Comparison of ENCODE assay signal across 26 cellular contexts in the genomic region with DNA sequence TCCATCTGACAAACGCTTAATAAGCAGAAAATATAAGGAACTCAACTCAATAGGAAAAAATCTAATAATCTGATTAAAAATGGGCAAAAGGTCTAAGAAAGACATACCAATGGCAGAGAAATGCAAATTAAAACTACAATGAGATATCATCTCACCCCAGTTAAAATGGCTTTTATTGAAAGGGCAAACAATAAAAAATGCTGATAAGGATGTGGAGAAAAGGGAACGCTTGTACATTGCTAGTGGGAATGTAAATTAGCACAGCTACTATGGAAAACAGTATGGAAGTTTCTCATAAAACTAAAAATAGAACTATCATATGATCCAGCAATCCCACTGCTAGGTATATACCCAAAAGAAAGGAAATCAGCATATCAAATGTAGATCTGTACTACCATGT.
"Had no signal": no experiment of that assay in that cellular context is flagged by ENCODE, and none has a peak within 500 bp of the region (broad histone marks: within the 10 kb centered on the region; RNA-seq: fewer than 3 reads in every experiment).

No MANE protein-coding gene starts in this region.

- H2AFZ ChIP-seq: neural progenitor cell had no signal

- H3K36me3 ChIP-seq: left ventricle myocardium inferior, neural progenitor cell, neutrophil, ovary, right atrium auricular region, stomach, thoracic aorta, tibial artery, upper lobe of right lung had no signal

- ATAC-seq: natural killer cell; sciatic nerve; stimulated activated naive B cell treated with anti-CD40 and anti-IgM and Interleukin-4, amounts not matched to agents 10 μg/mL and 1 μg/mL and 100 μg/mL, for 72 hours; stimulated activated naive CD8-positive, alpha-beta T cell treated with anti-CD3 and anti-CD28 coated beads, Interleukin-15, Interleukin-2, amounts not matched to agents 100 U/mL and 50 U/mL, for 24 hours; upper lobe of right lung had no signal

- H3K27ac ChIP-seq: left ventricle myocardium inferior, neural progenitor cell, neutrophil, ovary, right atrium auricular region, skin epidermis, stomach, thoracic aorta, tibial artery, upper lobe of right lung had no signal

- FAIRE-seq: urothelium cell line had no signal

- H3K4me1 ChIP-seq: left ventricle myocardium inferior, neural progenitor cell, right atrium auricular region, stomach, tibial artery, upper lobe of right lung had no signal

- H3K9ac ChIP-seq: neural progenitor cell had no signal

- H3K4me2 ChIP-seq: neural progenitor cell had no signal

- H3K9me3 ChIP-seq: left ventricle myocardium inferior, neutrophil, ovary, thoracic aorta, upper lobe of right lung had no signal

- H3K4me3 ChIP-seq: left ventricle myocardium inferior, lung, neural progenitor cell, ovary, right atrium auricular region, skin epidermis, stomach, thoracic aorta, tibial artery, upper lobe of right lung had no signal

- H3K27me3 ChIP-seq: neural progenitor cell, neutrophil, ovary, right atrium auricular region, stomach, tibial artery, upper lobe of right lung had no signal

- DNase-seq: islet precursor cell; left ventricle myocardium inferior; mesendoderm; naive B cell; natural killer cell; nephron progenitor cell; occipital lobe; ovary; stimulated activated CD4-positive, alpha-beta T cell treated with anti-CD3 and anti-CD28 coated beads, Interleukin-12 subunit alpha, Interleukin-12 subunit beta, amount 100 ng/mL, for 4 hours; stimulated activated CD4-positive, alpha-beta T cell treated with anti-CD3 and anti-CD28 coated beads, Interleukin-15, amount 100 ng/mL, for 24 hours; stimulated activated CD4-positive, alpha-beta T cell treated with anti-CD3 and anti-CD28 coated beads, Interleukin-2, amount 100 ng/mL, for 24 hours; stimulated activated CD4-positive, alpha-beta T cell treated with anti-CD3 and anti-CD28 coated beads, Interleukin-4, amount 100 ng/mL, for 1 hour; stimulated activated naive B cell treated with anti-CD40 and anti-IgM and Interleukin-4, amounts not matched to agents 10 μg/mL and 1 μg/mL and 100 μg/mL, for 72 hours; stimulated activated naive CD8-positive, alpha-beta T cell treated with anti-CD3 and anti-CD28 coated beads, Interleukin-15, Interleukin-2, amounts not matched to agents 100 U/mL and 50 U/mL, for 24 hours; stomach; tibial artery; trophoblast cell; upper lobe of right lung had no signal
